In the genomic region with DNA sequence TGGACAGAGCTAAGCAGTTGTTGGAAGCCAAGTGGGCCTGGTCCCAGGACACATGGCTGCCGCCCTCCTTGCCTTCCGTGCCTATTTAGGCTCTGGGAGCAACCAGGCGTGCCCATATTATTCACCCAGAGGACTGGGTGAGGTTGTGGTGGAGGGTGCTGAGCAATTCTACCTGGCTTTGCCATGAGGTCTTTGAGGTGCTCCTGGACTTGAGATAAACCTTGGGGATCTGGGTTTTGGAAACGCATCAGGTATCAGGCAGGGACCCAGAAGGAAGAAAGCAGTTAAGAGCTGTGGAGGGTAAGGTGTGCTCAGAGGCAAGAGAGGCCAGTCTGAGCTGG, we compare ENCODE assay signal across 14 cellular contexts.
A peak's percentile ranks its signal among the peaks of the same experiment; 100 is the strongest.
DNase-seq lines count a peak whose midpoint lies in the region; TF ChIP-seq lines count a peak whose summit lies in the region.
"Had no signal": no experiment of that assay in that cellular context is flagged by ENCODE, and none has a peak within 500 bp of the region (broad histone marks: within the 10 kb centered on the region; RNA-seq: fewer than 3 reads in every experiment).

No MANE protein-coding gene starts in this region.

- H3K79me2 ChIP-seq in Loucy (ENCODE audit: insufficient read depth, low read length), result no peaks in the 10 kb centered on the region

- H4K20me1 ChIP-seq in BLaER1 treated with 17β-estradiol and CSF1 and Interleukin-3, amounts not matched to agents 10 nM and 100 nM, result no peaks in the 10 kb centered on the region
- H4K20me1 ChIP-seq in Loucy (ENCODE audit: insufficient read depth, low read length, poor library complexity, severe bottlenecking), result no peaks in the 10 kb centered on the region

- no peak overlapping the region for H3K4me3 ChIP-seq in BLaER1 treated with 17β-estradiol and CSF1 and Interleukin-3, amounts not matched to agents 10 nM and 100 nM
- H3K4me3 ChIP-seq in Loucy (ENCODE audit: low read length, poor library complexity, severe bottlenecking) (no peak overlapping the region), iPS-18a (ENCODE audit: low read length) (peak overlapping the region; percentile 54), neuronal stem cell (ENCODE audit: low read length in 2 of 2) (no peak overlapping the region), esophagus squamous epithelium (no peak overlapping the region), MG63 (no peak overlapping the region)
- H3K4me3 ChIP-seq: GM12878 had no signal

- H4K91ac ChIP-seq in neuronal stem cell (ENCODE audit: low read depth, low read length, poor library complexity), result peak overlapping the region; percentile 89

- no peaks in the 10 kb centered on the region for H3K9me3 ChIP-seq in BLaER1 treated with 17β-estradiol and CSF1 and Interleukin-3, amounts not matched to agents 10 nM and 100 nM (replicated peaks in 1 of 11)
- H3K9me3 ChIP-seq in Loucy (ENCODE audit: insufficient read depth, low read depth, low read length) (no peaks in the 10 kb centered on the region), iPS-18a (ENCODE audit: control insufficient read depth, low read depth, low read length) (no peaks in the 10 kb centered on the region), neuronal stem cell (replicated peaks in 1 of 2; ENCODE audit: control insufficient read depth in 2 of 2, insufficient read depth in 1 of 2, low read depth in 1 of 2, low read length in 2 of 2) (peaks cover 0 to 3% of the 10 kb centered on the region in 2 donors), esophagus squamous epithelium (no peaks in the 10 kb centered on the region), MG63 (no peaks in the 10 kb centered on the region)

- intact Hi-C loops in esophagus squamous epithelium (cut with DNase I), result no loop called here

- no peak overlapping the region for H3K14ac ChIP-seq in neuronal stem cell (ENCODE audit: low read length)

- WGBS in neuronal stem cell (ENCODE audit: extremely low coverage in 2 of 2, insufficient read length in 2 of 2, insufficient replicate concordance in 1 of 2), 2 donors, result no CpG with 5 or more reads among the region's 4 CpGs
- WGBS in esophagus squamous epithelium, 2 donors, result 55 to 66% methylated on average over 3 to 4 of the region's 4 CpGs

- H2AK5ac ChIP-seq in neuronal stem cell (ENCODE audit: low read depth, low read length), result peak overlapping the region; percentile 72

- H3K36me3 ChIP-seq in BLaER1 treated with 17β-estradiol and CSF1 and Interleukin-3, amounts not matched to agents 10 nM and 100 nM, result no peaks in the 10 kb centered on the region
- H3K36me3 ChIP-seq in Loucy (ENCODE audit: insufficient read depth, low read length), result no peaks in the 10 kb centered on the region
- H3K36me3 ChIP-seq in iPS-18a (ENCODE audit: control insufficient read depth, low read depth, low read length), result no peaks in the 10 kb centered on the region
- H3K36me3 ChIP-seq in neuronal stem cell (replicated peaks in 1 of 2; ENCODE audit: control insufficient read depth in 2 of 2, insufficient read depth in 2 of 2, low read length in 2 of 2), result no peaks in the 10 kb centered on the region
- H3K36me3 ChIP-seq in esophagus squamous epithelium, result no peaks in the 10 kb centered on the region
- H3K36me3 ChIP-seq in MG63, result no peaks in the 10 kb centered on the region

- H2BK15ac ChIP-seq in neuronal stem cell (ENCODE audit: low read length), result peak overlapping the region; percentile 95

- H3K79me1 ChIP-seq in neuronal stem cell (ENCODE audit: low read depth, low read length), result no peaks in the 10 kb centered on the region

- H3K27me3 ChIP-seq in BLaER1 treated with 17β-estradiol and CSF1 and Interleukin-3, amounts not matched to agents 10 nM and 100 nM, result 0 out of 22 replicates have a peak, but pooled peaks cover 0 to 2% (median 0%) of the 10 kb centered on the region in 11 experiments
- no peaks in the 10 kb centered on the region for H3K27me3 ChIP-seq in Loucy (ENCODE audit: insufficient read depth, low read length, poor library complexity, severe bottlenecking)
- no peaks in the 10 kb centered on the region for H3K27me3 ChIP-seq in iPS-18a (ENCODE audit: control insufficient read depth, insufficient read depth, low read length)
- H3K27me3 ChIP-seq in neuronal stem cell (ENCODE audit: control insufficient read depth in 3 of 3, insufficient read depth in 3 of 3, low read depth in 1 of 3, low read length in 3 of 3), result no peaks in the 10 kb centered on the region
- H3K27me3 ChIP-seq in esophagus squamous epithelium, result peaks cover 0 to 8% (median 0%) of the 10 kb centered on the region in 4 donors
- no peaks in the 10 kb centered on the region for H3K27me3 ChIP-seq in MG63

- H2BK12ac ChIP-seq in neuronal stem cell (ENCODE audit: low read length), result peak overlapping the region; percentile 87

- H3K4ac ChIP-seq in neuronal stem cell (ENCODE audit: low read length), result no peak overlapping the region

- TF ChIP-seq CTCF in Loucy (conservative IDR thresholded peaks at IDR 0.05; ENCODE audit: low read length) (no peak), esophagus squamous epithelium (IDR thresholded peaks at IDR 0.05) (no peak)

- H2AFZ ChIP-seq in Loucy (ENCODE audit: low read length), result peak overlapping the region; percentile 85
- peak overlapping the region; percentile 85 for H2AFZ ChIP-seq in neuronal stem cell (ENCODE audit: low read length)

- H4K8ac ChIP-seq in neuronal stem cell (ENCODE audit: low read depth, low read length), result no peak overlapping the region

- H3F3A ChIP-seq in Loucy (ENCODE audit: low read depth), result no peaks in the 10 kb centered on the region

- no peak for TF ChIP-seq POLR2A in esophagus squamous epithelium (IDR thresholded peaks at IDR 0.05)

- no peaks in the 10 kb centered on the region for H3K9me2 ChIP-seq in Loucy (replicated peaks; ENCODE audit: low read depth, low read length)

- no peak overlapping the region for H2BK120ac ChIP-seq in neuronal stem cell (ENCODE audit: low read depth, low read length)

- peak overlapping the region; percentile 94 for H3K18ac ChIP-seq in neuronal stem cell (ENCODE audit: low read length)

- H3K4me1 ChIP-seq in BLaER1 treated with 17β-estradiol and CSF1 and Interleukin-3, amounts not matched to agents 10 nM and 100 nM, result peaks cover 16 to 26% (median 19%) of the 10 kb centered on the region in 10 experiments
- H3K4me1 ChIP-seq in Loucy (ENCODE audit: insufficient read depth, low read length, poor library complexity, severe bottlenecking) (peaks cover 5% of the 10 kb centered on the region), iPS-18a (ENCODE audit: control insufficient read depth, low read depth, low read length) (peaks cover 21% of the 10 kb centered on the region), neuronal stem cell (ENCODE audit: control insufficient read depth in 2 of 2, insufficient read depth in 1 of 2, low read depth in 1 of 2, low read length in 2 of 2) (peaks cover 7 to 15% of the 10 kb centered on the region in 2 donors), esophagus squamous epithelium (peaks cover 0 to 10% (median 0%) of the 10 kb centered on the region in 3 donors)

- no peak overlapping the region for H3K23ac ChIP-seq in neuronal stem cell (ENCODE audit: low read depth, low read length, poor library complexity)

- H3K4me2 ChIP-seq in BLaER1 treated with 17β-estradiol and CSF1 and Interleukin-3, amounts not matched to agents 10 nM and 100 nM, result peak overlapping the region; percentile 22 to 79 (median 59); a peak in 21 of 22 replicates
- H3K4me2 ChIP-seq in Loucy (ENCODE audit: low read depth, low read length, poor library complexity, severe bottlenecking), result no peak overlapping the region
- H3K4me2 ChIP-seq in neuronal stem cell (ENCODE audit: insufficient read depth, low read length, poor library complexity, severe bottlenecking), result no peak overlapping the region

- DNase-seq in neuronal stem cell (ENCODE audit: low spot score) (no peak), esophagus squamous epithelium (lab: John Stamatoyannopoulos, UW) (no peak), MG63 (no peak), germinal center (ENCODE audit: low spot score) (no peak)
- DNase-seq: CD8-positive, alpha-beta memory T cell; EL; GOT3; Karpas-422; NCI-H146; NCI-H2081 treated with DMSO at 0.1 percent for 48 hours had no signal

- H3K27ac ChIP-seq in BLaER1 treated with 17β-estradiol and CSF1 and Interleukin-3, amounts not matched to agents 10 nM and 100 nM, result peak overlapping the region in 2 of 11 experiments; percentile 19 to 42; a peak in 2 of 22 replicates
- H3K27ac ChIP-seq in iPS-18a (ENCODE audit: low read length), result no peak overlapping the region
- no peak overlapping the region for H3K27ac ChIP-seq in neuronal stem cell (replicated peaks; ENCODE audit: low read length)
- no peak overlapping the region for H3K27ac ChIP-seq in esophagus squamous epithelium

- H3K9ac ChIP-seq in BLaER1 treated with 17β-estradiol and CSF1 and Interleukin-3, amounts not matched to agents 10 nM and 100 nM, result no peak overlapping the region
- H3K9ac ChIP-seq in Loucy (ENCODE audit: low read depth, low read length, poor library complexity, severe bottlenecking) (no peak overlapping the region), iPS-18a (ENCODE audit: low read length) (peak overlapping the region; percentile 5), neuronal stem cell (ENCODE audit: low read depth, low read length, poor library complexity) (no peak overlapping the region)

- peak overlapping the region; percentile 62 for H2BK5ac ChIP-seq in neuronal stem cell (ENCODE audit: low read length)

Comparison
In these comparisons a context has a peak if more than half of its experiments do, and no peak if none do; other contexts are left out.
1. H3K4me2 ChIP-seq: peak in BLaER1 treated with 17β-estradiol and CSF1 and Interleukin-3, amounts not matched to agents 10 nM and 100 nM (11 of 11); none in Loucy (single experiment) and neuronal stem cell (single experiment).